In the genomic region with DNA sequence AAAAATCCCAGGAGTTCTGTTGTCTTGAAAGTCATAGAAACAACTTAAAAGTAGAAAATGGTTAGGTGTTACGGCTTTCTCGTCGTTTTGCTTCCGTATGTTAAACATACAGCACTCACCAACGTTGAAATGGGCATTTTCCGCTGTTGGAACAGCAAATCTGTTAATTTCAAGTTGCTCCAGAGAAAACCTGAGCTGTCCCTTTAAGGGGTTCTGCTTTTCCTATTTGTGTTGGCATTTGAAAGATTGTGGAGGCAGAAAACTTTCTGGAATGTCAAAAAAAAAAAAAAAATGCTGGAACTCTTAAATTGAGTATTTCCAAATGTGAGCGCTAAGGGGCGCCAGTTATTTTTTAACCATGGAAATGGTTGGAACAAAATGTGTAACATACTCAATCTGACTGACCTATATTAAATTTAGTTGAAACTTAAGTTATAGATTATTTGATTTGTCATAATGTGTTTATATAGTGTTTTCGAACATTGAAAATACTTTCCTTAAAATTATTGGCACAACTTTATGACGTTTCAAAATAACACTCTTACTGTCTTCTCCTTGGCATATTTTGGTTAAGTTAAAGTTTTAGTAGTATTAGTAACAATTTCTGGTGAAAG, we compare ENCODE assay signal across 8 cellular contexts. TPM values are rescaled to one million over a fixed set of nuclear protein-coding genes. Genes with fewer than 3 reads are reported as not detected.
DNase-seq lines count a peak whose midpoint lies in the region; ATAC-seq and TF ChIP-seq lines count a peak whose summit lies in the region.
"Had no signal": no experiment of that assay in that cellular context is flagged by ENCODE, and none has a peak within 500 bp of the region (broad histone marks: within the 10 kb centered on the region; RNA-seq: fewer than 3 reads in every experiment).

No MANE protein-coding gene starts in this region.

- peak overlapping the region; percentile 97 for H3K4me3 Mint-ChIP-seq in T-helper 1 cell treated with Interleukin-12 subunit alpha and Interleukin-12 subunit beta and Interleukin-4 antibody, amounts not matched to agents 30 μg/mL and 1 μg/mL, for 36 hours
- peak overlapping the region; percentile 97 for H3K4me3 Mint-ChIP-seq in dendritic cell treated with granulocyte-macrophage colony-stimulating factor and Interleukin-4, amounts not matched to agents 40 ng/mL and 50 ng/mL, for 4 days

- no peaks in the 10 kb centered on the region for H3K9me3 Mint-ChIP-seq in T-helper 1 cell treated with Interleukin-12 subunit alpha and Interleukin-12 subunit beta and Interleukin-4 antibody, amounts not matched to agents 30 μg/mL and 1 μg/mL, for 36 hours
- no peaks in the 10 kb centered on the region for H3K9me3 Mint-ChIP-seq in dendritic cell treated with granulocyte-macrophage colony-stimulating factor and Interleukin-4, amounts not matched to agents 40 ng/mL and 50 ng/mL, for 4 days

- H3K9me3 ChIP-seq in lower lobe of right lung, result no peaks in the 10 kb centered on the region

- no peaks in the 10 kb centered on the region for H3K36me3 Mint-ChIP-seq in T-helper 1 cell treated with Interleukin-12 subunit alpha and Interleukin-12 subunit beta and Interleukin-4 antibody, amounts not matched to agents 30 μg/mL and 1 μg/mL, for 36 hours (ENCODE audit: low read depth)
- H3K36me3 Mint-ChIP-seq in dendritic cell treated with granulocyte-macrophage colony-stimulating factor and Interleukin-4, amounts not matched to agents 40 ng/mL and 50 ng/mL, for 4 days (ENCODE audit: low read depth), result peaks cover 42% of the 10 kb centered on the region

- peak overlapping the region; percentile 98 for H3K27ac ChIP-seq in lower lobe of right lung
- peak overlapping the region; percentile 99 for H3K27ac ChIP-seq in substantia nigra (ENCODE audit: low read depth, low read length, poor library complexity, severe bottlenecking)

- peak in 1 of 2 donors; percentile 13 for ATAC-seq in lower lobe of right lung
- no peak for ATAC-seq in GM18505 (IDR thresholded peaks at IDR 0.05; ENCODE audit: unreplicated experiment)
- ATAC-seq: left colon had no signal

- intact Hi-C loops in dendritic cell treated with granulocyte-macrophage colony-stimulating factor and Interleukin-4, amounts not matched to agents 40 ng/mL and 50 ng/mL, for 4 days (cut with micrococcal nuclease), result loop anchor here (1.0 to 5.0 kb wide), 3 partner anchors 61 to 691 kb away; no protein-coding TSS in a partner anchor
- intact Hi-C loops in lower lobe of right lung (cut with DNase I), result no loop called here

- DNase-seq in Daoy (ENCODE audit: low read depth), result peak; percentile 77
- peak; percentile 58 for DNase-seq in HuH-7 (ENCODE audit: low spot score)
- no peak for DNase-seq in lower lobe of right lung
- peak in 7 of 49 donors; percentile 19 to 58 (median 43) for DNase-seq in substantia nigra (lab: John Stamatoyannopoulos, UW)

- peak overlapping the region; percentile 70 for H3K4me3 ChIP-seq in lower lobe of right lung

- H3K4me1 ChIP-seq in lower lobe of right lung, result peaks cover 53% of the 10 kb centered on the region

- TF ChIP-seq POLR2A in GM18505 (IDR thresholded peaks at IDR 0.05; ENCODE audit: borderline replicate concordance, extremely low read depth, insufficient read depth, insufficient read length), result no peak

- H3K36me3 ChIP-seq in lower lobe of right lung, result no peaks in the 10 kb centered on the region

- peak overlapping the region; percentile 97 for H3K27ac Mint-ChIP-seq in T-helper 1 cell treated with Interleukin-12 subunit alpha and Interleukin-12 subunit beta and Interleukin-4 antibody, amounts not matched to agents 30 μg/mL and 1 μg/mL, for 36 hours
- peak overlapping the region; percentile 89 for H3K27ac Mint-ChIP-seq in dendritic cell treated with granulocyte-macrophage colony-stimulating factor and Interleukin-4, amounts not matched to agents 40 ng/mL and 50 ng/mL, for 4 days

- no peaks in the 10 kb centered on the region for H3K27me3 ChIP-seq in lower lobe of right lung (ENCODE audit: low read depth)

- peak; percentile 60 for TF ChIP-seq CTCF in lower lobe of right lung (IDR thresholded peaks at IDR 0.05)

- peaks cover 3% of the 10 kb centered on the region for H3K27me3 Mint-ChIP-seq in T-helper 1 cell treated with Interleukin-12 subunit alpha and Interleukin-12 subunit beta and Interleukin-4 antibody, amounts not matched to agents 30 μg/mL and 1 μg/mL, for 36 hours (ENCODE audit: low read depth)
- H3K27me3 Mint-ChIP-seq in dendritic cell treated with granulocyte-macrophage colony-stimulating factor and Interleukin-4, amounts not matched to agents 40 ng/mL and 50 ng/mL, for 4 days, result no peaks in the 10 kb centered on the region

- peaks cover 42% of the 10 kb centered on the region for H3K4me1 Mint-ChIP-seq in T-helper 1 cell treated with Interleukin-12 subunit alpha and Interleukin-12 subunit beta and Interleukin-4 antibody, amounts not matched to agents 30 μg/mL and 1 μg/mL, for 36 hours (ENCODE audit: low read depth)
- peaks cover 33% of the 10 kb centered on the region for H3K4me1 Mint-ChIP-seq in dendritic cell treated with granulocyte-macrophage colony-stimulating factor and Interleukin-4, amounts not matched to agents 40 ng/mL and 50 ng/mL, for 4 days (ENCODE audit: low read depth)

RNA-seq across cellular contexts. Expression of gene QKI, which starts 2.2 kb away (rescaled TPM):
- total RNA-seq in Daoy (2014; rRNA removed; shearing (Covaris generic)), result 184 and 217 TPM in 2 replicates
- total RNA-seq in lower lobe of right lung, result 247 TPM
